ENCODE assay signal across 3 cellular contexts in the genomic region with DNA sequence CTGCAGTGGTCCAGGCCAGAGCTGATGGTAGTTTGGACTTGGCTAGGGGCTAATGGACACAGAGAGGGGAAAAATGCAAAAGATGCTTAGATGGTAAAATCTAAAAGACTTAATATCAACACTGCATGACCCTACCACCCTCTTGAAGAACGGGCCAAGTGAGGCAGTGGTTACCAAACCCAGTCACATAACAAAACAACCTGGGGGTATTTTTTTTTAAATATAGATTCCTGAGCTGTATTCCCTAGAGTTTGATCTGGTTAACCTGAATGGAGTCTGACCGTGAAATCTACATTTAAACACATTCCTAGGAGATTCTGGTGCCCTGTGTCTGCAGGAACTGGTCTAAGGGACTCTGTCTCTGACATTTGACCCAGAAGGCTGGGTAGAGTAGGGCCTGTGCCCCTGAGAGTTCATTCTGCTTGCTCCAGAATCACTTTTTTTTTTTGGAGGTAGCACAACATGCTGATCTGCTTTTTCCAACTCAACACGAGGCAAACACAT.
TF ChIP-seq lines count a peak whose summit lies in the region.

No MANE protein-coding gene starts in this region.

TF ChIP-seq in SK-N-SH, 30 proteins besides CTCF, POLR2A, EP300 and RAD21:
- TF ChIP-seq, protein P1, sequence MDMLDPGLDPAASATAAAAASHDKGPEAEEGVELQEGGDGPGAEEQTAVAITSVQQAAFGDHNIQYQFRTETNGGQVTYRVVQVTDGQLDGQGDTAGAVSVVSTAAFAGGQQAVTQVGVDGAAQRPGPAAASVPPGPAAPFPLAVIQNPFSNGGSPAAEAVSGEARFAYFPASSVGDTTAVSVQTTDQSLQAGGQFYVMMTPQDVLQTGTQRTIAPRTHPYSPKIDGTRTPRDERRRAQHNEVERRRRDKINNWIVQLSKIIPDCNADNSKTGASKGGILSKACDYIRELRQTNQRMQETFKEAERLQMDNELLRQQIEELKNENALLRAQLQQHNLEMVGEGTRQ (IDR thresholded peaks at IDR 0.05; ENCODE audit: borderline replicate concordance, low read depth, low read length), result no peak
- TF ChIP-seq RXRA (IDR thresholded peaks at IDR 0.05; ENCODE audit: borderline replicate concordance, low read depth), result no peak
- TF ChIP-seq, protein P2, sequence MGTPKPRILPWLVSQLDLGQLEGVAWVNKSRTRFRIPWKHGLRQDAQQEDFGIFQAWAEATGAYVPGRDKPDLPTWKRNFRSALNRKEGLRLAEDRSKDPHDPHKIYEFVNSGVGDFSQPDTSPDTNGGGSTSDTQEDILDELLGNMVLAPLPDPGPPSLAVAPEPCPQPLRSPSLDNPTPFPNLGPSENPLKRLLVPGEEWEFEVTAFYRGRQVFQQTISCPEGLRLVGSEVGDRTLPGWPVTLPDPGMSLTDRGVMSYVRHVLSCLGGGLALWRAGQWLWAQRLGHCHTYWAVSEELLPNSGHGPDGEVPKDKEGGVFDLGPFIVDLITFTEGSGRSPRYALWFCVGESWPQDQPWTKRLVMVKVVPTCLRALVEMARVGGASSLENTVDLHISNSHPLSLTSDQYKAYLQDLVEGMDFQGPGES (IDR thresholded peaks at IDR 0.05; ENCODE audit: low read depth, low read length), result no peak

TF ChIP-seq in SK-N-SH treated with all-trans-retinoic acid at 6 μM for 48 hours, 23 proteins besides CTCF, POLR2A, EP300 and RAD21:
- TF ChIP-seq CSDC2 (CRISPR knock-in tag; IDR thresholded peaks at IDR 0.05) (no peak), ZFP30 (CRISPR knock-in tag; IDR thresholded peaks at IDR 0.05) (no peak), TOX (CRISPR knock-in tag; IDR thresholded peaks at IDR 0.05; ENCODE audit: borderline replicate concordance) (no peak), PPARA (CRISPR knock-in tag; IDR thresholded peaks at IDR 0.05; ENCODE audit: borderline replicate concordance) (no peak), ARNTL (CRISPR knock-in tag; IDR thresholded peaks at IDR 0.05; ENCODE audit: borderline replicate concordance, low read depth) (no peak), GLIS3 (CRISPR knock-in tag; IDR thresholded peaks at IDR 0.05) (no peak), ESRRG (CRISPR knock-in tag; IDR thresholded peaks at IDR 0.05) (no peak), ZNF8 (CRISPR knock-in tag; IDR thresholded peaks at IDR 0.05) (no peak), OSR1 (CRISPR knock-in tag; IDR thresholded peaks at IDR 0.05) (no peak), SNAI2 (CRISPR knock-in tag; IDR thresholded peaks at IDR 0.05) (no peak)
- TF ChIP-seq, protein P3, sequence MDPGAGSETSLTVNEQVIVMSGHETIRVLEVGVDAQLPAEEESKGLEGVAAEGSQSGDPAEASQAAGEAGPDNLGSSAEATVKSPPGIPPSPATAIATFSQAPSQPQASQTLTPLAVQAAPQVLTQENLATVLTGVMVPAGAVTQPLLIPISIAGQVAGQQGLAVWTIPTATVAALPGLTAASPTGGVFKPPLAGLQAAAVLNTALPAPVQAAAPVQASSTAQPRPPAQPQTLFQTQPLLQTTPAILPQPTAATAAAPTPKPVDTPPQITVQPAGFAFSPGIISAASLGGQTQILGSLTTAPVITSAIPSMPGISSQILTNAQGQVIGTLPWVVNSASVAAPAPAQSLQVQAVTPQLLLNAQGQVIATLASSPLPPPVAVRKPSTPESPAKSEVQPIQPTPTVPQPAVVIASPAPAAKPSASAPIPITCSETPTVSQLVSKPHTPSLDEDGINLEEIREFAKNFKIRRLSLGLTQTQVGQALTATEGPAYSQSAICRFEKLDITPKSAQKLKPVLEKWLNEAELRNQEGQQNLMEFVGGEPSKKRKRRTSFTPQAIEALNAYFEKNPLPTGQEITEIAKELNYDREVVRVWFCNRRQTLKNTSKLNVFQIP (CRISPR knock-in tag; IDR thresholded peaks at IDR 0.05; ENCODE audit: borderline replicate concordance, low read depth), result no peak
- TF ChIP-seq, protein P4, sequence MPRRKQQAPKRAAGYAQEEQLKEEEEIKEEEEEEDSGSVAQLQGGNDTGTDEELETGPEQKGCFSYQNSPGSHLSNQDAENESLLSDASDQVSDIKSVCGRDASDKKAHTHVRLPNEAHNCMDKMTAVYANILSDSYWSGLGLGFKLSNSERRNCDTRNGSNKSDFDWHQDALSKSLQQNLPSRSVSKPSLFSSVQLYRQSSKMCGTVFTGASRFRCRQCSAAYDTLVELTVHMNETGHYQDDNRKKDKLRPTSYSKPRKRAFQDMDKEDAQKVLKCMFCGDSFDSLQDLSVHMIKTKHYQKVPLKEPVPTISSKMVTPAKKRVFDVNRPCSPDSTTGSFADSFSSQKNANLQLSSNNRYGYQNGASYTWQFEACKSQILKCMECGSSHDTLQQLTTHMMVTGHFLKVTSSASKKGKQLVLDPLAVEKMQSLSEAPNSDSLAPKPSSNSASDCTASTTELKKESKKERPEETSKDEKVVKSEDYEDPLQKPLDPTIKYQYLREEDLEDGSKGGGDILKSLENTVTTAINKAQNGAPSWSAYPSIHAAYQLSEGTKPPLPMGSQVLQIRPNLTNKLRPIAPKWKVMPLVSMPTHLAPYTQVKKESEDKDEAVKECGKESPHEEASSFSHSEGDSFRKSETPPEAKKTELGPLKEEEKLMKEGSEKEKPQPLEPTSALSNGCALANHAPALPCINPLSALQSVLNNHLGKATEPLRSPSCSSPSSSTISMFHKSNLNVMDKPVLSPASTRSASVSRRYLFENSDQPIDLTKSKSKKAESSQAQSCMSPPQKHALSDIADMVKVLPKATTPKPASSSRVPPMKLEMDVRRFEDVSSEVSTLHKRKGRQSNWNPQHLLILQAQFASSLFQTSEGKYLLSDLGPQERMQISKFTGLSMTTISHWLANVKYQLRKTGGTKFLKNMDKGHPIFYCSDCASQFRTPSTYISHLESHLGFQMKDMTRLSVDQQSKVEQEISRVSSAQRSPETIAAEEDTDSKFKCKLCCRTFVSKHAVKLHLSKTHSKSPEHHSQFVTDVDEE (CRISPR knock-in tag; IDR thresholded peaks at IDR 0.05), result no peak

TF ChIP-seq in endothelial cell of umbilical vein, 7 proteins besides CTCF, POLR2A, EP300 and RAD21:
- TF ChIP-seq EZH2 (IDR thresholded peaks at IDR 0.05; ENCODE audit: borderline replicate concordance, low read depth, low read length, severe bottlenecking) (no peak), MYC (IDR thresholded peaks at IDR 0.05; ENCODE audit: low read depth, low read length) (no peak), FOS (IDR thresholded peaks at IDR 0.05; ENCODE audit: borderline replicate concordance, insufficient read depth, low read length) (no peak), POLR2AphosphoS5 (IDR thresholded peaks at IDR 0.05; ENCODE audit: insufficient read depth, low read depth, low read length) (no peak), GATA2 (IDR thresholded peaks at IDR 0.05; ENCODE audit: insufficient read depth, insufficient read length, low read depth, low read length) (no peak), JUN (IDR thresholded peaks at IDR 0.05; ENCODE audit: borderline replicate concordance, insufficient read depth, insufficient read length, low read depth) (no peak)
- TF ChIP-seq, protein P5, sequence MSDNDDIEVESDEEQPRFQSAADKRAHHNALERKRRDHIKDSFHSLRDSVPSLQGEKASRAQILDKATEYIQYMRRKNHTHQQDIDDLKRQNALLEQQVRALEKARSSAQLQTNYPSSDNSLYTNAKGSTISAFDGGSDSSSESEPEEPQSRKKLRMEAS (IDR thresholded peaks at IDR 0.05; ENCODE audit: insufficient read depth, insufficient read length), result no peak
